ENCODE assay signal across 1 cellular context in genomic region chr20:44310664-44311639, GRCh38.
A peak's percentile ranks its signal among the peaks of the same experiment; 100 is the strongest.
TF ChIP-seq lines count a peak whose summit lies in the region.

TSS of gene FITM2 (minus strand) at chr20:44311202. CDS start at chr20:44311148, 54 bp downstream.

TF ChIP-seq in HepG2, 621 proteins besides CTCF, POLR2A, EP300 and RAD21 (continued from another document and continues in another):
- TF ChIP-seq ZBTB46 (CRISPR knock-in tag; IDR thresholded peaks at IDR 0.05; ENCODE audit: borderline replicate concordance) (peak; percentile 93), E2F1 (CRISPR knock-in tag; IDR thresholded peaks at IDR 0.05) (no peak), ZNF512 (CRISPR knock-in tag; IDR thresholded peaks at IDR 0.05) (no peak; the same call in 1 of the 2 replicates), ZNF337 (CRISPR knock-in tag; IDR thresholded peaks at IDR 0.05; ENCODE audit: borderline replicate concordance, low read depth) (0 out of 2 replicates have a peak, but pooled peaks have one; percentile 89), SETDB1 (CRISPR knock-in tag; IDR thresholded peaks at IDR 0.05; ENCODE audit: borderline replicate concordance) (no peak), ZNF776 (CRISPR knock-in tag; IDR thresholded peaks at IDR 0.05) (peak; percentile 96), MTERF4 (CRISPR knock-in tag; IDR thresholded peaks at IDR 0.05) (peak; percentile 100), ATF3 (CRISPR knock-in tag; IDR thresholded peaks at IDR 0.05) (peak; percentile 77), FOXO4 (CRISPR knock-in tag; conservative IDR thresholded peaks at IDR 0.05) (no peak), HHEX (CRISPR knock-in tag; IDR thresholded peaks at IDR 0.05) (no peak), SMYD3 (CRISPR knock-in tag; IDR thresholded peaks at IDR 0.05) (no peak), SAFB2 (CRISPR knock-in tag; IDR thresholded peaks at IDR 0.05; ENCODE audit: borderline replicate concordance, low read depth) (peak; percentile 98), CREB3 (CRISPR knock-in tag; IDR thresholded peaks at IDR 0.05) (peak; percentile 90; the same call in 1 of the 2 replicates), ZFP41 (CRISPR knock-in tag; IDR thresholded peaks at IDR 0.05; ENCODE audit: borderline replicate concordance) (peak; percentile 59; the same call in 1 of the 2 replicates), DMAP1 (CRISPR knock-in tag; IDR thresholded peaks at IDR 0.05) (peak; percentile 84), POGK (CRISPR knock-in tag; conservative IDR thresholded peaks at IDR 0.05) (peak; percentile 99), CEBPB (IDR thresholded peaks at IDR 0.05; ENCODE audit: borderline replicate concordance, low read depth, low read length) (no peak), KLF15 (CRISPR knock-in tag; IDR thresholded peaks at IDR 0.05; ENCODE audit: borderline replicate concordance) (no peak; the same call in 1 of the 2 replicates), ZNF777 (CRISPR knock-in tag; IDR thresholded peaks at IDR 0.05) (peak; percentile 62; the same call in 1 of the 2 replicates), TCF12 (IDR thresholded peaks at IDR 0.05) (no peak), TCF12 (CRISPR knock-in tag; IDR thresholded peaks at IDR 0.05) (peak; percentile 94), GLI4 (CRISPR knock-in tag; IDR thresholded peaks at IDR 0.05; ENCODE audit: borderline replicate concordance) (peak; percentile 97; the same call in 1 of the 2 replicates), ESRRA (CRISPR knock-in tag; IDR thresholded peaks at IDR 0.05; ENCODE audit: low read depth) (no peak; the same call in none of the 2 replicates), FOXC1 (CRISPR knock-in tag; IDR thresholded peaks at IDR 0.05; ENCODE audit: borderline replicate concordance) (peak; percentile 94), ZBTB3 (CRISPR knock-in tag; IDR thresholded peaks at IDR 0.05; ENCODE audit: borderline replicate concordance, low read depth) (no peak), FOXM1 (CRISPR knock-in tag; IDR thresholded peaks at IDR 0.05) (0 out of 2 replicates have a peak, but pooled peaks have one; percentile 75), HOXA5 (CRISPR knock-in tag; IDR thresholded peaks at IDR 0.05) (peak; percentile 84), ZNF382 (CRISPR knock-in tag; IDR thresholded peaks at IDR 0.05; ENCODE audit: borderline replicate concordance) (no peak), PRDM10 (CRISPR knock-in tag; IDR thresholded peaks at IDR 0.05; ENCODE audit: low read depth) (peak; percentile 90), FLYWCH1 (CRISPR knock-in tag; IDR thresholded peaks at IDR 0.05) (no peak), ZNF816 (CRISPR knock-in tag; IDR thresholded peaks at IDR 0.05; ENCODE audit: borderline replicate concordance) (no peak), ZNF7 (CRISPR knock-in tag; IDR thresholded peaks at IDR 0.05) (no peak), SMC3 (IDR thresholded peaks at IDR 0.05; ENCODE audit: low read length) (peak; percentile 91), MEIS1 (CRISPR knock-in tag; IDR thresholded peaks at IDR 0.05; ENCODE audit: borderline replicate concordance) (peak; percentile 98), ZNF33A (CRISPR knock-in tag; IDR thresholded peaks at IDR 0.05; ENCODE audit: borderline replicate concordance) (no peak), ZNF292 (CRISPR knock-in tag; IDR thresholded peaks at IDR 0.05; ENCODE audit: borderline replicate concordance, low read depth) (peak; percentile 98), TOPORS (CRISPR knock-in tag; IDR thresholded peaks at IDR 0.05) (peak; percentile 93), MATR3 (CRISPR knock-in tag; IDR thresholded peaks at IDR 0.05) (no peak), REL (CRISPR knock-in tag; conservative IDR thresholded peaks at IDR 0.05) (peak; percentile 87; the same call in 1 of the 2 replicates), PLSCR1 (CRISPR knock-in tag; IDR thresholded peaks at IDR 0.05; ENCODE audit: borderline replicate concordance) (peak; percentile 93), ZNF281 (CRISPR knock-in tag; IDR thresholded peaks at IDR 0.05; ENCODE audit: borderline replicate concordance) (peak; percentile 62; the same call in 1 of the 2 replicates), ZNF232 (CRISPR knock-in tag; IDR thresholded peaks at IDR 0.05; ENCODE audit: borderline replicate concordance) (0 out of 2 replicates have a peak, but pooled peaks have one; percentile 71), NPAS2 (CRISPR knock-in tag; IDR thresholded peaks at IDR 0.05; ENCODE audit: borderline replicate concordance) (no peak), ZNF143 (CRISPR knock-in tag; IDR thresholded peaks at IDR 0.05) (peak; percentile 64), KDM3A (CRISPR knock-in tag; IDR thresholded peaks at IDR 0.05; ENCODE audit: low read depth) (peak; percentile 99)
